ENCODE assay signal across 13 cellular contexts in genomic region chr9:82923410-82924242, GRCh38.
DNase-seq lines count a peak whose midpoint lies in the region; ATAC-seq and FAIRE-seq lines count a peak whose summit lies in the region.
"Had no signal": no experiment of that assay in that cellular context is flagged by ENCODE, and none has a peak within 500 bp of the region (broad histone marks: within the 10 kb centered on the region; RNA-seq: fewer than 3 reads in every experiment).

No MANE protein-coding gene starts in this region.

- ATAC-seq in HG02938 (IDR thresholded peaks at IDR 0.05; ENCODE audit: unreplicated experiment) (no peak), GM19023 (IDR thresholded peaks at IDR 0.05; ENCODE audit: unreplicated experiment) (no peak)

- DNase-seq in DMS79 (lab: John Stamatoyannopoulos, UW) = peak; percentile 89
- peak; percentile 80 to 89 for DNase-seq in NCI-H187 (lab: John Stamatoyannopoulos, UW)
- peak; percentile 87 for DNase-seq in RCC 7860 (ENCODE audit: low spot score)
- peak; percentile 97 for DNase-seq in left kidney (ENCODE audit: low read depth, low spot score)
- no peak for DNase-seq in epidermal melanocyte (ENCODE audit: insufficient read length, low spot score)
- DNase-seq in SW480 (ENCODE audit: low spot score) = no peak
- DNase-seq: activated T-cell treated with anti-CD3 and anti-CD28 coated beads, Interleukin-2, amount 50 U/mL, for 48 hours; Calu3; KG1; Peyer's patch; stimulated activated CD4-positive, alpha-beta T cell treated with anti-CD3 and anti-CD28 coated beads, Interleukin-4, amount 100 ng/mL, for 1 hour had no signal

- FAIRE-seq in RCC 7860 (lab: Jason Lieb, UNC) = peak; percentile 93

Comparison
In these comparisons a context has a peak if more than half of its experiments do, and no peak if none do; other contexts are left out.
1. DNase-seq: peak in DMS79 (single experiment), NCI-H187 (2 of 2), RCC 7860 (single experiment) and left kidney (single experiment); none in epidermal melanocyte (single experiment) and SW480 (single experiment).